ENCODE assay signal across 19 cellular contexts in the genomic region with DNA sequence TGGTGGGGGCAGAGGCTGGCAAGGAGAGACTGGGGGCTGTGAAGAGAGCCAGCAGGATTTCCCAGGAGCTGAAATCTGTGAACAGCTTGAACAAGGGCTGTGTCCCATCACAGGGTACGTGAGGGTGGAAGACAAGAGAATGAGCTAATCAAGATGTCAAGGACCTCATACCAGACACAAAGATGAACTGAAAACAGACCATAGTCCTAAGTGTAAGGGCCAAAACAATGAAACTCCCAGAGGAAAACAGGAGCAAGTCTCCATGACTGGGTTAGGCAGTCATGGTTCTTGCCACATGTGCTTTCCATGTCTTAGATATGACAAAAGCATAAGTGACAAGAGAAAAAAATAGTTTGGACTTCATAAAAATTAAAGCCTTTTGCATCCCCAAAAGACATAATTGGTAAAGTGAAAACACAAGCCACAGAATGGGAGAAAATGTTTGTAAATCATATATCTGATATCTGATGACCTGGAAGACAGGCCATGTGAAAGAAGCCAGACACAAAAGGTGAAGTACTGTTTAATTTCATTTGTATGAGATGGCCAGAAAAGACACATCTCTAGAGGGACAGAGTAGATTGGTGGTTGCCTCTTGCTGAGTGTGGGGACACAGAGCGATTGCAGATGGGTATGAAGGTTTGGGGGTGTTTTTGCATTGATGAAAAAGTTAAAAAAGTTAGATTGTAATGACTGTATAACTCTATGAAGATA.
DNase-seq lines count a peak whose midpoint lies in the region; ATAC-seq and TF ChIP-seq lines count a peak whose summit lies in the region.
"Had no signal": no experiment of that assay in that cellular context is flagged by ENCODE, and none has a peak within 500 bp of the region (broad histone marks: within the 10 kb centered on the region; RNA-seq: fewer than 3 reads in every experiment).

No MANE protein-coding gene starts in this region.

- ATAC-seq in Right ventricle myocardium inferior: no peak

- H3K18ac ChIP-seq in trophoblast cell (ENCODE audit: low read length): no peak overlapping the region

- H3K79me2 ChIP-seq in trophoblast cell (ENCODE audit: control insufficient read depth, insufficient read depth, low read length, poor library complexity): peaks cover 2% of the 10 kb centered on the region

- H2AK5ac ChIP-seq in trophoblast cell (ENCODE audit: low read length): no peak overlapping the region

- H4K12ac ChIP-seq in trophoblast cell (ENCODE audit: low read depth, low read length): no peak overlapping the region

- no peak for DNase-seq in cardiac muscle cell (ENCODE audit: low read depth in 1 of 2, low spot score in 1 of 2)
- DNase-seq in Right ventricle myocardium inferior (ENCODE audit: missing footprints): no peak
- DNase-seq in SK-N-DZ (ENCODE audit: low spot score): peak; percentile 99
- DNase-seq in esophagus muscularis mucosa (ENCODE audit: extremely low spot score): peak; percentile 86
- no peak for DNase-seq in trophoblast cell
- DNase-seq in NCI-H2029 (lab: John Stamatoyannopoulos, UW): no peak
- no peak for DNase-seq in HT-29 (ENCODE audit: low spot score)
- no peak for DNase-seq in SHP77 treated with DMSO at 0.1 percent for 48 hours (lab: John Stamatoyannopoulos, UW)
- DNase-seq: 8988T; ACHN; BE2C; C1 segment of cervical spinal cord; CD4-positive, alpha-beta memory T cell; CD4-positive, CD25-positive, alpha-beta regulatory T cell; CD8-positive, alpha-beta memory T cell; COR-L47; DMS79 treated with DMSO at 0.1 percent for 48 hours; GF-D8 had no signal

- peaks cover 10% of the 10 kb centered on the region for H3K79me1 ChIP-seq in trophoblast cell (ENCODE audit: low read length)

- H2AFZ ChIP-seq in trophoblast cell (ENCODE audit: insufficient read depth, low read length, poor library complexity): no peak overlapping the region

- H3K36me3 ChIP-seq in cardiac muscle cell (peaks cover 4% of the 10 kb centered on the region), esophagus muscularis mucosa (no peaks in the 10 kb centered on the region), trophoblast cell (ENCODE audit: control insufficient read depth in 1 of 2, insufficient read depth in 2 of 2, low read length in 2 of 2) (peaks cover 8 to 11% of the 10 kb centered on the region in 2 experiments)
- H3K36me3 ChIP-seq: BE2C, BLaER1 had no signal

- no peak overlapping the region for H3K9ac ChIP-seq in trophoblast cell (ENCODE audit: low read length)
- H3K9ac ChIP-seq: BLaER1 had no signal

- no peak overlapping the region for H2BK12ac ChIP-seq in trophoblast cell (ENCODE audit: low read length)

- no peak overlapping the region for H3K23ac ChIP-seq in trophoblast cell (ENCODE audit: low read length)

- no peaks in the 10 kb centered on the region for H3K9me3 ChIP-seq in cardiac muscle cell (ENCODE audit: low read depth)
- peaks cover 0 to 4% (median 0%) of the 10 kb centered on the region in 4 donors for H3K9me3 ChIP-seq in esophagus muscularis mucosa
- peaks cover 2% of the 10 kb centered on the region for H3K9me3 ChIP-seq in trophoblast cell (ENCODE audit: insufficient read depth, low read depth, low read length)
- H3K9me3 ChIP-seq: BE2C, BLaER1 had no signal

- no peak overlapping the region for H4K8ac ChIP-seq in trophoblast cell (ENCODE audit: low read depth, low read length)

- no peak overlapping the region for H3K14ac ChIP-seq in trophoblast cell (ENCODE audit: low read length)

- 85% methylated on average over 2 of the region's 2 CpGs for WGBS in esophagus muscularis mucosa
- no CpG with 5 or more reads among the region's 2 CpGs for WGBS in trophoblast cell (ENCODE audit: extremely low coverage, insufficient coverage, insufficient read length)

- intact Hi-C loops in Right ventricle myocardium inferior (cut with DNase I): loop anchor here (5.0 kb wide), 1 partner anchor 68 kb away; the partner anchor contains the start of gene FHOD3
- intact Hi-C loops in esophagus muscularis mucosa (cut with DNase I): no loop called here

- H3K27ac ChIP-seq in cardiac muscle cell (peak overlapping the region; percentile 92), esophagus muscularis mucosa (replicated peaks in 1 of 4) (no peak overlapping the region), trophoblast cell (ENCODE audit: low read depth, low read length) (peak overlapping the region; percentile 75)
- H3K27ac ChIP-seq: BLaER1 had no signal

- no peak for TF ChIP-seq EP300 in esophagus muscularis mucosa (IDR thresholded peaks at IDR 0.05)

- H3K4me2 ChIP-seq in trophoblast cell (ENCODE audit: low read length): no peak overlapping the region
- H3K4me2 ChIP-seq: BLaER1 had no signal

- TF ChIP-seq POLR2A in esophagus muscularis mucosa (IDR thresholded peaks at IDR 0.05; ENCODE audit: low read depth): no peak

- H2BK120ac ChIP-seq in trophoblast cell (ENCODE audit: insufficient read depth, low read length, poor library complexity): peak overlapping the region; percentile 52

- H3K27me3 ChIP-seq in cardiac muscle cell: no peaks in the 10 kb centered on the region
- no peaks in the 10 kb centered on the region for H3K27me3 ChIP-seq in esophagus muscularis mucosa
- H3K27me3 ChIP-seq in trophoblast cell (ENCODE audit: insufficient read depth, low read length): no peaks in the 10 kb centered on the region
- H3K27me3 ChIP-seq: BE2C, BLaER1 had no signal

- H3K4ac ChIP-seq in trophoblast cell (ENCODE audit: low read depth, low read length): no peak overlapping the region

- H3K4me1 ChIP-seq in cardiac muscle cell (ENCODE audit: low read depth): peaks cover 42% of the 10 kb centered on the region
- H3K4me1 ChIP-seq in esophagus muscularis mucosa: peaks cover 0 to 6% (median 0%) of the 10 kb centered on the region in 4 donors
- peaks cover 14 to 15% of the 10 kb centered on the region in 2 experiments for H3K4me1 ChIP-seq in trophoblast cell (ENCODE audit: control insufficient read depth in 1 of 2, insufficient read depth in 2 of 2, low read length in 2 of 2)
- H3K4me1 ChIP-seq: BE2C, BLaER1 had no signal

- H3K4me3 ChIP-seq in cardiac muscle cell: no peak overlapping the region
- H3K4me3 ChIP-seq in esophagus muscularis mucosa: no peak overlapping the region
- H3K4me3 ChIP-seq in trophoblast cell (ENCODE audit: low read depth, low read length): no peak overlapping the region
- H3K4me3 ChIP-seq: BLaER1 had no signal

- peak overlapping the region; percentile 72 for H4K91ac ChIP-seq in trophoblast cell (ENCODE audit: low read depth, low read length)

- TF ChIP-seq CTCF in cardiac muscle cell (IDR thresholded peaks at IDR 0.05; ENCODE audit: low read depth, low read length) (no peak), esophagus muscularis mucosa (IDR thresholded peaks at IDR 0.05) (no peak)

- peak overlapping the region; percentile 42 for H2BK5ac ChIP-seq in trophoblast cell (ENCODE audit: low read depth, low read length, poor library complexity)

Comparison
In these comparisons a context has a peak if more than half of its experiments do, and no peak if none do; other contexts are left out.
1. DNase-seq: peak in SK-N-DZ (single experiment) and esophagus muscularis mucosa (single experiment); none in cardiac muscle cell (0 of 2), Right ventricle myocardium inferior (single experiment), trophoblast cell (0 of 2), NCI-H2029 (single experiment), HT-29 (single experiment) and SHP77 treated with DMSO at 0.1 percent for 48 hours (single experiment).
2. H3K27ac ChIP-seq: peak in cardiac muscle cell (single experiment) and trophoblast cell (single experiment); none in esophagus muscularis mucosa (0 of 4).